ENCODE assay signal across 1 cellular context in the genomic region with DNA sequence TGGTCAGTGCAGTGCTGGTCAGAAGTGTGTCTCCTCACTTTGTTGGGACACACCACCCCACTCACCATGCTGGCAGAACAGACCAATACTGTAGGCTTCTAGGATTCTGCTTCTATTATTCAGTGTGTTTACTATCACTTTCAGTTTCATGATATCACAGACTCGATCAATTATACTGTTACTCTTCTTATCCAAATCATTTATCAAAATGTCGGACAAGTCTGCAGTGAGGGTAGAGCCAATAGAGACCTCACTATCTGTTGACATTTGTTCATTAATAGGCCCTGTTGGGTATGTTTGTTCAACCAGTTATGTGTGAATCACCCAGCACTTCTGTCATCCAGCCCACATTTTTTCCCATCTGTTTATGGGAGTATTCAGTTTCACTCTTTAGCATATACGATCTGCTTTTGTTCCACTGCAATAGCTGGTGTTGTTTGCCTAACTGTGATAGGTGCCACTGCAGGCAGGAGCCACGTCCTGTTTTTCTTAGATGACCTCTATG.
TF ChIP-seq lines count a peak whose summit lies in the region.

No MANE protein-coding gene starts in this region.

TF ChIP-seq in GM23338, 12 proteins besides CTCF, POLR2A, EP300 and RAD21 (continued from another document):
- TF ChIP-seq, protein P1, sequence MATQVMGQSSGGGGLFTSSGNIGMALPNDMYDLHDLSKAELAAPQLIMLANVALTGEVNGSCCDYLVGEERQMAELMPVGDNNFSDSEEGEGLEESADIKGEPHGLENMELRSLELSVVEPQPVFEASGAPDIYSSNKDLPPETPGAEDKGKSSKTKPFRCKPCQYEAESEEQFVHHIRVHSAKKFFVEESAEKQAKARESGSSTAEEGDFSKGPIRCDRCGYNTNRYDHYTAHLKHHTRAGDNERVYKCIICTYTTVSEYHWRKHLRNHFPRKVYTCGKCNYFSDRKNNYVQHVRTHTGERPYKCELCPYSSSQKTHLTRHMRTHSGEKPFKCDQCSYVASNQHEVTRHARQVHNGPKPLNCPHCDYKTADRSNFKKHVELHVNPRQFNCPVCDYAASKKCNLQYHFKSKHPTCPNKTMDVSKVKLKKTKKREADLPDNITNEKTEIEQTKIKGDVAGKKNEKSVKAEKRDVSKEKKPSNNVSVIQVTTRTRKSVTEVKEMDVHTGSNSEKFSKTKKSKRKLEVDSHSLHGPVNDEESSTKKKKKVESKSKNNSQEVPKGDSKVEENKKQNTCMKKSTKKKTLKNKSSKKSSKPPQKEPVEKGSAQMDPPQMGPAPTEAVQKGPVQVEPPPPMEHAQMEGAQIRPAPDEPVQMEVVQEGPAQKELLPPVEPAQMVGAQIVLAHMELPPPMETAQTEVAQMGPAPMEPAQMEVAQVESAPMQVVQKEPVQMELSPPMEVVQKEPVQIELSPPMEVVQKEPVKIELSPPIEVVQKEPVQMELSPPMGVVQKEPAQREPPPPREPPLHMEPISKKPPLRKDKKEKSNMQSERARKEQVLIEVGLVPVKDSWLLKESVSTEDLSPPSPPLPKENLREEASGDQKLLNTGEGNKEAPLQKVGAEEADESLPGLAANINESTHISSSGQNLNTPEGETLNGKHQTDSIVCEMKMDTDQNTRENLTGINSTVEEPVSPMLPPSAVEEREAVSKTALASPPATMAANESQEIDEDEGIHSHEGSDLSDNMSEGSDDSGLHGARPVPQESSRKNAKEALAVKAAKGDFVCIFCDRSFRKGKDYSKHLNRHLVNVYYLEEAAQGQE (IDR thresholded peaks at IDR 0.05; ENCODE audit: unreplicated experiment), result no peak
- no peak for TF ChIP-seq CREB1 (CRISPR knock-in tag; IDR thresholded peaks at IDR 0.05; ENCODE audit: low read depth)
- no peak for TF ChIP-seq ZNF114 (CRISPR knock-in tag; IDR thresholded peaks at IDR 0.05)
- no peak for TF ChIP-seq STAT1 (IDR thresholded peaks at IDR 0.05; ENCODE audit: unreplicated experiment)
- no peak for TF ChIP-seq NANOG (IDR thresholded peaks at IDR 0.05; ENCODE audit: borderline replicate concordance)
